ENCODE assay signal across 8 cellular contexts in the genomic region with DNA sequence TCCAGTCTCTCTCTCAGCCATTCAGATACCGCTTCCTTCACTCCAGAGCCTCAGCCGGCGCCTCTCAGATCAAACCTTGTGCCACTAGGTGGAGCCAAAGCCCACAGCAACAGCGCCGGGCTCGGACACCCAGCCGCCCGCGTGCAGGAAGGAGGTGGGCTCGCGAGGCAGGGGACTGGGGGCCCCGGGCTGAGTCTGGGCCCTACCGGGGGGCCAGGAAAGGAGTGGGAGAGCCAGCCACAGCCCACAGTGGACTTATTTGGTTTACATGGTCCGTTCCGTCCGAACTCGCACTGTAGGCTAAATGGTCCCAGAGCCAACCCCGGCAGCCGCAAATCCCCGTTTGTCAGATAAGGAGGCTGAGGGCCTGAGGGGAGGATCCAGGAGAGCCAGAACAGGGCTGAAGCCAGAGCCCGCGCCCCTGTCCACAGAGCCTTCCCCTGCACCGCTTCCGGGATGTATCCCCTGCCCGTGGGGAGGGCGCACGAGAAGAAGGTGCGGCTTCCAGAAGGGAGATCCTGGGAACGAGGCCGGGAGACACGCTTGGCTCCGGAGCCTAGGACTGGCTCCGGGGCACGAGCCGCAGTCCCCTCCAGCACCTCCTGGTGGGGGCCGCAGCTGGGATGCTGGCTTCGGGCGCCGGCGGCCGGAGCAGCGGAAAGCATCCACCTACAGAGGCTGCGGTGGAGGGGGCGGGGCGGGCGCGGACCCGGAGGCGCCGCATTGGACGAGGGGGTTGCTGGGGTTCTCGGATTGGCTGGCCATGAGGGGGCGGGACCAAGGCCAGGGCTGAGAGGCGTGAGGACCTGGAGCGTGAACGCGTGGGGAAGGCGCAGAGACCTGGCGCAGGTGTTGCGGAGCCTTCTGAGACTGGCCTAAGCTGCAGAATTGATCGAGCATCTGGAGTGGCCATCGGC. TPM values are rescaled to one million over a fixed set of nuclear protein-coding genes. Genes with fewer than 3 reads are reported as not detected.
DNase-seq lines count a peak whose midpoint lies in the region; ATAC-seq and TF ChIP-seq lines count a peak whose summit lies in the region.

No MANE protein-coding gene starts in this region.

- ATAC-seq in GM19043 (IDR thresholded peaks at IDR 0.05; ENCODE audit: low read depth, unreplicated experiment) (peak; percentile 49), HG03354 (IDR thresholded peaks at IDR 0.05; ENCODE audit: poor library complexity, severe bottlenecking, unreplicated experiment) (peak; percentile 77)

- H3K27me3 ChIP-seq in kidney epithelial cell (ENCODE audit: control insufficient read depth, insufficient read depth, low read length) = peaks cover 2% of the 10 kb centered on the region

- DNase-seq in AG20443 (ENCODE audit: low spot score) (peak; percentile 98), NCI-H345 treated with DMSO at 0.1 percent for 48 hours (lab: John Stamatoyannopoulos, UW; ENCODE audit: unreplicated experiment) (peak; percentile 61), cerebellar cortex (ENCODE audit: low spot score) (peak; percentile 92), kidney epithelial cell (ENCODE audit: low read depth) (no peak)
- DNase-seq in activated CD4-positive, CD25-positive, alpha-beta regulatory T cell treated with anti-CD3 and anti-CD28 coated beads, Interleukin-2, amount 50 U/mL, for 16 hours (ENCODE audit: low read depth, low spot score) = peak; percentile 86
- peak; percentile 98 for DNase-seq in stimulated activated CD4-positive, alpha-beta T cell treated with anti-CD3 and anti-CD28 coated beads, Interleukin-15, amount 100 ng/mL, for 24 hours

- peak overlapping the region; percentile 45 for H3K4me3 ChIP-seq in kidney epithelial cell (ENCODE audit: low read depth, low read length)

- peak; percentile 84 for TF ChIP-seq CTCF in kidney epithelial cell (IDR thresholded peaks at IDR 0.05; ENCODE audit: insufficient read depth, low read length, poor library complexity, severe bottlenecking)

- H3K36me3 ChIP-seq in kidney epithelial cell (ENCODE audit: control insufficient read depth, insufficient read depth, low read length) = no peaks in the 10 kb centered on the region

RNA-seq across cellular contexts. Expression of gene CYP11A1, which starts 6.5 kb away (rescaled TPM):
- total RNA-seq in kidney epithelial cell = 2.0 and 2.9 TPM in 2 replicates

RNA-seq across cellular contexts. Expression of gene SEMA7A, which starts 59.8 kb away (rescaled TPM):
- 289 and 322 TPM in 2 replicates for total RNA-seq in kidney epithelial cell
